In the genomic region with DNA sequence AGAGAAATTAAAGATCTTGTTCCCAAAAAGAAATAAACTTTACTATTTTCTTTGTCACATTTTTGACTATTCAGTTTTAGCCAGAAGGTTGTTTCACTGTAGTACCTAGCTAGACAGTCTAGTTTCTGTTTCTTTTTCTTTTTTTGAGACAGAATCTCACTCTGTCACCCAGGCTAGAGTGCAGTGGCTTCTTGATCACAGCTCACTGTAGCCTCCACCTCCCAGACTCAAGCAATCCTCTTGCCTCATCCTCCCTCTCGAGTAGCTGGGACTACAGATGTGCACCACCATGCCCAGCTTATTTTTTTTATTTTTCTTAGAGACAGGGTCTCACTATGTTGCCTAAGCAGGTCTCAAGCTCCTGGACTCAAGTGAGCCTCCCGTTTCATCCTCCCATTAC, we compare ENCODE assay signal across 9 cellular contexts. TPM values are rescaled to one million over a fixed set of nuclear protein-coding genes. Genes with fewer than 3 reads are reported as not detected.
DNase-seq lines count a peak whose midpoint lies in the region; ATAC-seq and TF ChIP-seq lines count a peak whose summit lies in the region.
"Had no signal": no experiment of that assay in that cellular context is flagged by ENCODE, and none has a peak within 500 bp of the region (broad histone marks: within the 10 kb centered on the region; RNA-seq: fewer than 3 reads in every experiment).

No MANE protein-coding gene starts in this region.

- no peaks in the 10 kb centered on the region for H3K9me3 ChIP-seq in colonic mucosa

- peaks cover 4% of the 10 kb centered on the region for H3K4me1 ChIP-seq in colonic mucosa
- H3K4me1 ChIP-seq: foreskin keratinocyte had no signal

- no peaks in the 10 kb centered on the region for H3K27me3 ChIP-seq in colonic mucosa
- H3K27me3 ChIP-seq: foreskin keratinocyte had no signal

- peaks cover 3% of the 10 kb centered on the region for H3K27me3 Mint-ChIP-seq in brain

- H3K36me3 ChIP-seq in colonic mucosa: no peaks in the 10 kb centered on the region

- no peak overlapping the region for H3K9ac ChIP-seq in colonic mucosa (ENCODE audit: low read depth in 2 of 2, low read length in 2 of 2)

- peaks cover 29% of the 10 kb centered on the region for H3K4me1 Mint-ChIP-seq in brain

- H3K4me3 Mint-ChIP-seq in brain: peak overlapping the region; percentile 62 to 100 (median 90)

- peaks cover 0 to 3% (median 0%) of the 10 kb centered on the region in 5 experiments for H3K9me3 Mint-ChIP-seq in brain

- intact Hi-C loops in colonic mucosa (cut with DNase I): loop anchor here (5.0 kb wide), 2 partner anchors 132 to 303 kb away; no protein-coding TSS in a partner anchor

- no peak for DNase-seq in glomerular visceral epithelial cell (ENCODE audit: extremely low spot score)
- no peak for DNase-seq in colonic mucosa
- DNase-seq in NCI-H2227 (lab: John Stamatoyannopoulos, UW; ENCODE audit: unreplicated experiment): no peak
- no peak for DNase-seq in SK-N-DZ (ENCODE audit: low spot score)
- DNase-seq: foreskin keratinocyte had no signal

- peaks cover 3% of the 10 kb centered on the region for H3K36me3 Mint-ChIP-seq in brain

- no peak overlapping the region for H3K4me3 ChIP-seq in colonic mucosa

- H3K27ac Mint-ChIP-seq in brain: peak overlapping the region in 1 of 5 experiments; percentile 30

- TF ChIP-seq CTCF in brain (conservative IDR thresholded peaks at IDR 0.05) (no peak), colonic mucosa (IDR thresholded peaks at IDR 0.05) (no peak)

- peak; percentile 39 for ATAC-seq in GM18520 (IDR thresholded peaks at IDR 0.05; ENCODE audit: unreplicated experiment)
- ATAC-seq in GM21447 (IDR thresholded peaks at IDR 0.05; ENCODE audit: unreplicated experiment): peak; percentile 49
- peak; percentile 32 for ATAC-seq in HG03175 (IDR thresholded peaks at IDR 0.05; ENCODE audit: unreplicated experiment)
- ATAC-seq: foreskin keratinocyte had no signal

- H3K27ac ChIP-seq in colonic mucosa: no peak overlapping the region
- H3K27ac ChIP-seq: foreskin keratinocyte had no signal

RNA-seq across cellular contexts. Expression of a gene that starts 2.2 kb away (rescaled TPM):
- polyA plus RNA-seq in brain (ENCODE audit: insufficient read depth, low read depth, low replicate concordance): 4.3 TPM
- total RNA-seq in colonic mucosa: 10 to 100 TPM; 12.1 to 12.7 TPM
- polyA plus RNA-seq in SK-N-DZ (2014; cell fraction: cytosol; rRNA removed): 15.2 and 26.4 TPM in 2 replicates
- 31.4 and 33.4 TPM in 2 replicates for polyA plus RNA-seq in SK-N-DZ (2014; cell fraction: nucleus; rRNA removed)

RNA-seq across cellular contexts. Expression of a gene that starts 41.9 kb away (rescaled TPM):
- 0.36 TPM for polyA plus RNA-seq in brain (ENCODE audit: insufficient read depth, low read depth, low replicate concordance)
- 1 to 10 TPM; 2.6 to 3.2 TPM for total RNA-seq in colonic mucosa
- 0.10 and 0.25 TPM in 2 replicates for polyA plus RNA-seq in SK-N-DZ (2014; cell fraction: cytosol; rRNA removed)
- 0.09 TPM in 1 of 2 replicates, not detected in the other for polyA plus RNA-seq in SK-N-DZ (2014; cell fraction: nucleus; rRNA removed)
